23 cellular contexts compared by ENCODE assay signal in the genomic region with DNA sequence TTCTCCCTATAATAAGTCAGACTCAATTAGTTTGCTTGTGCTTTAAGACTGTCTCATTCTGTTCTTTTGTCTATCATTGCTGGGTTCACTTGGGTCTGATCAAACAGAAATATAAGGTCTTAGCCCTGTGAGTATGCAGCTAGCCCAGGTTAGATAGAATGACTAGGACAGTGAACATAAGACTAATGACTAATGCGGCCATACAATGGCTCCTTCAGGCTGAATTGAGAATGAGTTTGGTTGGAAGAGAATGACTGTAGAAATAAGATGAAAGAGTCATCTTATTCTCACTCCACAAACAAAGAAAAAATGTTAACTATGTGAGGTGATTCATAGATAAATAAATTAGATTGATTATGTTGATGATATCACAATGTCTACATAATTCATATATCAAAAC.
"Had no signal": no experiment of that assay in that cellular context is flagged by ENCODE, and none has a peak within 500 bp of the region (broad histone marks: within the 10 kb centered on the region; RNA-seq: fewer than 3 reads in every experiment).

No MANE protein-coding gene starts in this region.

- H3K4me2 ChIP-seq: neural progenitor cell had no signal

- ATAC-seq: activated CD4-positive, alpha-beta T cell treated with anti-CD3 and anti-CD28 coated beads for 36 hours; body of pancreas; heart right ventricle; left cardiac atrium; naive thymus-derived CD4-positive, alpha-beta T cell; psoas muscle; right cardiac atrium had no signal

- H3K27me3 ChIP-seq: body of pancreas, neural progenitor cell, tibial nerve, uterus had no signal

- H3K4me3 Mint-ChIP-seq: activated CD4-positive, alpha-beta T cell treated with anti-CD3 and anti-CD28 coated beads for 36 hours; activated naive CD8-positive, alpha-beta T cell treated with anti-CD3 and anti-CD28 coated beads, Interleukin-2, amount 10 ng/mL, durations not matched to agents 7 days and 5 days; endodermal cell; naive thymus-derived CD4-positive, alpha-beta T cell; neural progenitor cell; stimulated activated naive CD8-positive, alpha-beta T cell treated with anti-CD3 and anti-CD28 coated beads, Interleukin-15, Interleukin-2, amounts not matched to agents 100 ng/mL and 50 ng/mL, for 24 hours had no signal

- H3K9me3 ChIP-seq: body of pancreas, heart right ventricle, psoas muscle, tibial nerve, uterus had no signal

- H3K9ac ChIP-seq: neural progenitor cell had no signal

- H2AFZ ChIP-seq: neural progenitor cell had no signal

- H3K4me1 Mint-ChIP-seq: activated CD4-positive, alpha-beta T cell treated with anti-CD3 and anti-CD28 coated beads for 36 hours; activated naive CD8-positive, alpha-beta T cell treated with anti-CD3 and anti-CD28 coated beads, Interleukin-2, amount 10 ng/mL, durations not matched to agents 7 days and 5 days; naive thymus-derived CD4-positive, alpha-beta T cell had no signal

- H3K4me1 ChIP-seq: body of pancreas, heart right ventricle, neural progenitor cell, psoas muscle, tibial nerve, uterus had no signal

- H3K36me3 ChIP-seq: heart right ventricle, neural progenitor cell, tibial nerve, uterus had no signal

- H3K27ac Mint-ChIP-seq: activated CD4-positive, alpha-beta T cell treated with anti-CD3 and anti-CD28 coated beads for 36 hours; activated naive CD8-positive, alpha-beta T cell treated with anti-CD3 and anti-CD28 coated beads, Interleukin-2, amount 10 ng/mL, durations not matched to agents 7 days and 5 days; endodermal cell; naive thymus-derived CD4-positive, alpha-beta T cell; neural progenitor cell; stimulated activated naive CD8-positive, alpha-beta T cell treated with anti-CD3 and anti-CD28 coated beads, Interleukin-15, Interleukin-2, amounts not matched to agents 100 ng/mL and 50 ng/mL, for 24 hours had no signal

- H3K27ac ChIP-seq: body of pancreas, dorsolateral prefrontal cortex, heart right ventricle, neural progenitor cell, psoas muscle, tibial nerve, uterus had no signal

- H3K4me3 ChIP-seq: body of pancreas, dorsolateral prefrontal cortex, heart right ventricle, neural progenitor cell, psoas muscle, tibial nerve, uterus had no signal

- H3K36me3 Mint-ChIP-seq: activated naive CD8-positive, alpha-beta T cell treated with anti-CD3 and anti-CD28 coated beads, Interleukin-2, amount 10 ng/mL, durations not matched to agents 7 days and 5 days; neural progenitor cell had no signal

- DNase-seq: activated CD4-positive, alpha-beta T cell treated with anti-CD3 and anti-CD28 coated beads for 36 hours; activated CD4-positive, alpha-beta T cell treated with anti-CD3 and anti-CD28 coated beads, Interleukin-2, amount 50 U/mL, for 48 hours; activated naive CD8-positive, alpha-beta T cell treated with anti-CD3 and anti-CD28 coated beads, Interleukin-2, amount 10 ng/mL, durations not matched to agents 7 days and 5 days; activated T-cell treated with anti-CD3 and anti-CD28 coated beads for 4 hours; amygdala; body of pancreas; central memory CD4-positive, alpha-beta T cell; dorsolateral prefrontal cortex; endodermal cell; heart right ventricle; left cardiac atrium; mesendoderm; naive thymus-derived CD4-positive, alpha-beta T cell; psoas muscle; right cardiac atrium; small intestine; stimulated activated CD4-positive, alpha-beta T cell treated with anti-CD3 and anti-CD28 coated beads, Interleukin-15, amount 100 ng/mL, for 24 hours; stimulated activated CD4-positive, alpha-beta T cell treated with anti-CD3 and anti-CD28 coated beads, Interleukin-2, amount 100 ng/mL, for 48 hours; T-helper 2 cell; uterus had no signal
